1 cellular context compared by ENCODE assay signal in the genomic region with DNA sequence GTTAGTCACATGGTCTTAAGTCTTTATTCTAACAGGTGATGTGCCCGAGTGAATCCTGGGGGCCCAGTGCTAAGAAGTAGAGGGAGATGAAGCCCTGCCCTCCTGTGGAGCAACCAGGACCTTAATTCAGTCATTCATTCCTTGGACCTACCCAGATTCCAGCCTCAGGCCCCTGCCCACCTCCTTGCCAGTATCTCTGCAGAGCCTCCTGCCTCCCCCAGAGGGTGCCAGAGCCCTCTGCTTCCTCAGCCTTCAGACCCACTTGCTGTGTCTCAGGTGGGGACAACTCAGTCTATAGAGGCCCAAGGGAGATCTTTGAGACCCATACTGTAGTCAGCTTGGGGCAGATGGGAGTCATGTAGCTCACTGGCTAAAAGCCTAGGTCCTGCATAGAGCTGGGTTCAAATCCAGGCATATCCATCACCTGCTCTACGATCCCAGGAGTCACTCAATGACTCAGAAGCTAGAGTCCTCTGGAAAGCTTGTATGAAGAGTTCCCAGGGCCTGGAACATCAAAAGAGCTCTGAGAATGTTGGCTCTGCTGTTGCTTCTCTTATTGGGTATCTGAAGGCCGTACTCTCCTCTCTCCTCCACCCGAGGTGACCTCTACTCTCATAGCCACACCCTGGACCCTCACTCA.
TF ChIP-seq lines count a peak whose summit lies in the region.

No MANE protein-coding gene starts in this region.

TF ChIP-seq in K562, 482 proteins besides CTCF, POLR2A, EP300 and RAD21:
- TF ChIP-seq ZNF24 (IDR thresholded peaks at IDR 0.05) = peak; percentile 49; the same call in 1 of the 2 replicates
- TF ChIP-seq GATAD2A (IDR thresholded peaks at IDR 0.05) = no peak
- no peak for TF ChIP-seq DMBX1 (CRISPR knock-in tag; IDR thresholded peaks at IDR 0.05; ENCODE audit: borderline replicate concordance)
- no peak for TF ChIP-seq KLF16 (IDR thresholded peaks at IDR 0.05)
- TF ChIP-seq, protein P1, sequence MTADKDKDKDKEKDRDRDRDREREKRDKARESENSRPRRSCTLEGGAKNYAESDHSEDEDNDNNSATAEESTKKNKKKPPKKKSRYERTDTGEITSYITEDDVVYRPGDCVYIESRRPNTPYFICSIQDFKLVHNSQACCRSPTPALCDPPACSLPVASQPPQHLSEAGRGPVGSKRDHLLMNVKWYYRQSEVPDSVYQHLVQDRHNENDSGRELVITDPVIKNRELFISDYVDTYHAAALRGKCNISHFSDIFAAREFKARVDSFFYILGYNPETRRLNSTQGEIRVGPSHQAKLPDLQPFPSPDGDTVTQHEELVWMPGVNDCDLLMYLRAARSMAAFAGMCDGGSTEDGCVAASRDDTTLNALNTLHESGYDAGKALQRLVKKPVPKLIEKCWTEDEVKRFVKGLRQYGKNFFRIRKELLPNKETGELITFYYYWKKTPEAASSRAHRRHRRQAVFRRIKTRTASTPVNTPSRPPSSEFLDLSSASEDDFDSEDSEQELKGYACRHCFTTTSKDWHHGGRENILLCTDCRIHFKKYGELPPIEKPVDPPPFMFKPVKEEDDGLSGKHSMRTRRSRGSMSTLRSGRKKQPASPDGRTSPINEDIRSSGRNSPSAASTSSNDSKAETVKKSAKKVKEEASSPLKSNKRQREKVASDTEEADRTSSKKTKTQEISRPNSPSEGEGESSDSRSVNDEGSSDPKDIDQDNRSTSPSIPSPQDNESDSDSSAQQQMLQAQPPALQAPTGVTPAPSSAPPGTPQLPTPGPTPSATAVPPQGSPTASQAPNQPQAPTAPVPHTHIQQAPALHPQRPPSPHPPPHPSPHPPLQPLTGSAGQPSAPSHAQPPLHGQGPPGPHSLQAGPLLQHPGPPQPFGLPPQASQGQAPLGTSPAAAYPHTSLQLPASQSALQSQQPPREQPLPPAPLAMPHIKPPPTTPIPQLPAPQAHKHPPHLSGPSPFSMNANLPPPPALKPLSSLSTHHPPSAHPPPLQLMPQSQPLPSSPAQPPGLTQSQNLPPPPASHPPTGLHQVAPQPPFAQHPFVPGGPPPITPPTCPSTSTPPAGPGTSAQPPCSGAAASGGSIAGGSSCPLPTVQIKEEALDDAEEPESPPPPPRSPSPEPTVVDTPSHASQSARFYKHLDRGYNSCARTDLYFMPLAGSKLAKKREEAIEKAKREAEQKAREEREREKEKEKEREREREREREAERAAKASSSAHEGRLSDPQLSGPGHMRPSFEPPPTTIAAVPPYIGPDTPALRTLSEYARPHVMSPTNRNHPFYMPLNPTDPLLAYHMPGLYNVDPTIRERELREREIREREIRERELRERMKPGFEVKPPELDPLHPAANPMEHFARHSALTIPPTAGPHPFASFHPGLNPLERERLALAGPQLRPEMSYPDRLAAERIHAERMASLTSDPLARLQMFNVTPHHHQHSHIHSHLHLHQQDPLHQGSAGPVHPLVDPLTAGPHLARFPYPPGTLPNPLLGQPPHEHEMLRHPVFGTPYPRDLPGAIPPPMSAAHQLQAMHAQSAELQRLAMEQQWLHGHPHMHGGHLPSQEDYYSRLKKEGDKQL (CRISPR knock-in tag; IDR thresholded peaks at IDR 0.05; ENCODE audit: borderline replicate concordance) = no peak
- TF ChIP-seq TBP (optimal IDR thresholded peaks at IDR 0.05; ENCODE audit: low read depth, low read length) = no peak
- no peak for TF ChIP-seq PRMT5 (CRISPR knock-in tag; IDR thresholded peaks at IDR 0.05)
- TF ChIP-seq ARID1B (IDR thresholded peaks at IDR 0.05) = no peak
- no peak for TF ChIP-seq ZNF551 (CRISPR knock-in tag; IDR thresholded peaks at IDR 0.05)
- TF ChIP-seq STAG1 (CRISPR knock-in tag; IDR thresholded peaks at IDR 0.05; ENCODE audit: borderline replicate concordance) = peak; percentile 89; the same call in 1 of the 2 replicates
- TF ChIP-seq, protein P2, sequence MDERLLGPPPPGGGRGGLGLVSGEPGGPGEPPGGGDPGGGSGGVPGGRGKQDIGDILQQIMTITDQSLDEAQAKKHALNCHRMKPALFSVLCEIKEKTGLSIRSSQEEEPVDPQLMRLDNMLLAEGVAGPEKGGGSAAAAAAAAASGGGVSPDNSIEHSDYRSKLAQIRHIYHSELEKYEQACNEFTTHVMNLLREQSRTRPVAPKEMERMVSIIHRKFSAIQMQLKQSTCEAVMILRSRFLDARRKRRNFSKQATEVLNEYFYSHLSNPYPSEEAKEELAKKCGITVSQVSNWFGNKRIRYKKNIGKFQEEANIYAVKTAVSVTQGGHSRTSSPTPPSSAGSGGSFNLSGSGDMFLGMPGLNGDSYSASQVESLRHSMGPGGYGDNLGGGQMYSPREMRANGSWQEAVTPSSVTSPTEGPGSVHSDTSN (CRISPR knock-in tag; IDR thresholded peaks at IDR 0.05; ENCODE audit: low read depth) = no peak
- TF ChIP-seq, protein P2 (tag; conservative IDR thresholded peaks at IDR 0.05; ENCODE audit: low read depth) = no peak
- TF ChIP-seq ZBTB7A (IDR thresholded peaks at IDR 0.05; ENCODE audit: borderline replicate concordance, control insufficient read depth, low read depth, low read length) = peak; percentile 47; the same call in 1 of the 2 replicates
- TF ChIP-seq, protein P3, sequence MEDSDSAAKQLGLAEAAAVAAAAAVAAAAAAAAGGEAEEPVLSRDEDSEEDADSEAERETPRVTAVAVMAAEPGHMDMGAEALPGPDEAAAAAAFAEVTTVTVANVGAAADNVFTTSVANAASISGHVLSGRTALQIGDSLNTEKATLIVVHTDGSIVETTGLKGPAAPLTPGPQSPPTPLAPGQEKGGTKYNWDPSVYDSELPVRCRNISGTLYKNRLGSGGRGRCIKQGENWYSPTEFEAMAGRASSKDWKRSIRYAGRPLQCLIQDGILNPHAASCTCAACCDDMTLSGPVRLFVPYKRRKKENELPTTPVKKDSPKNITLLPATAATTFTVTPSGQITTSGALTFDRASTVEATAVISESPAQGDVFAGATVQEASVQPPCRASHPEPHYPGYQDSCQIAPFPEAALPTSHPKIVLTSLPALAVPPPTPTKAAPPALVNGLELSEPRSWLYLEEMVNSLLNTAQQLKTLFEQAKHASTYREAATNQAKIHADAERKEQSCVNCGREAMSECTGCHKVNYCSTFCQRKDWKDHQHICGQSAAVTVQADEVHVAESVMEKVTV (CRISPR knock-in tag; IDR thresholded peaks at IDR 0.05) = peak; percentile 69
- TF ChIP-seq, protein P4, sequence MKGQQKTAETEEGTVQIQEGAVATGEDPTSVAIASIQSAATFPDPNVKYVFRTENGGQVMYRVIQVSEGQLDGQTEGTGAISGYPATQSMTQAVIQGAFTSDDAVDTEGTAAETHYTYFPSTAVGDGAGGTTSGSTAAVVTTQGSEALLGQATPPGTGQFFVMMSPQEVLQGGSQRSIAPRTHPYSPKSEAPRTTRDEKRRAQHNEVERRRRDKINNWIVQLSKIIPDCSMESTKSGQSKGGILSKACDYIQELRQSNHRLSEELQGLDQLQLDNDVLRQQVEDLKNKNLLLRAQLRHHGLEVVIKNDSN (CRISPR knock-in tag; IDR thresholded peaks at IDR 0.05) = no peak
- peak; percentile 44; the same call in 1 of the 2 replicates for TF ChIP-seq CC2D1A (IDR thresholded peaks at IDR 0.05)
- peak; percentile 27; the same call in 1 of the 2 replicates for TF ChIP-seq CTBP1 (IDR thresholded peaks at IDR 0.05; ENCODE audit: borderline replicate concordance)
- peak; percentile 59 for TF ChIP-seq SMC3 (conservative IDR thresholded peaks at IDR 0.05; ENCODE audit: insufficient read depth, low read depth, low read length)
- TF ChIP-seq CCNT2 (IDR thresholded peaks at IDR 0.05; ENCODE audit: borderline replicate concordance, extremely low read depth, insufficient read length, low read depth, low read length) = no peak
- TF ChIP-seq SMARCC2 (IDR thresholded peaks at IDR 0.05; ENCODE audit: low read depth) = no peak
- TF ChIP-seq RUNX1 (IDR thresholded peaks at IDR 0.05; ENCODE audit: low read depth) = no peak
- no peak for TF ChIP-seq ZNF699 (CRISPR knock-in tag; IDR thresholded peaks at IDR 0.05; ENCODE audit: insufficient replicate concordance)
- TF ChIP-seq GABPA (tag; conservative IDR thresholded peaks at IDR 0.05; ENCODE audit: low read depth) = no peak
- TF ChIP-seq, protein P5, sequence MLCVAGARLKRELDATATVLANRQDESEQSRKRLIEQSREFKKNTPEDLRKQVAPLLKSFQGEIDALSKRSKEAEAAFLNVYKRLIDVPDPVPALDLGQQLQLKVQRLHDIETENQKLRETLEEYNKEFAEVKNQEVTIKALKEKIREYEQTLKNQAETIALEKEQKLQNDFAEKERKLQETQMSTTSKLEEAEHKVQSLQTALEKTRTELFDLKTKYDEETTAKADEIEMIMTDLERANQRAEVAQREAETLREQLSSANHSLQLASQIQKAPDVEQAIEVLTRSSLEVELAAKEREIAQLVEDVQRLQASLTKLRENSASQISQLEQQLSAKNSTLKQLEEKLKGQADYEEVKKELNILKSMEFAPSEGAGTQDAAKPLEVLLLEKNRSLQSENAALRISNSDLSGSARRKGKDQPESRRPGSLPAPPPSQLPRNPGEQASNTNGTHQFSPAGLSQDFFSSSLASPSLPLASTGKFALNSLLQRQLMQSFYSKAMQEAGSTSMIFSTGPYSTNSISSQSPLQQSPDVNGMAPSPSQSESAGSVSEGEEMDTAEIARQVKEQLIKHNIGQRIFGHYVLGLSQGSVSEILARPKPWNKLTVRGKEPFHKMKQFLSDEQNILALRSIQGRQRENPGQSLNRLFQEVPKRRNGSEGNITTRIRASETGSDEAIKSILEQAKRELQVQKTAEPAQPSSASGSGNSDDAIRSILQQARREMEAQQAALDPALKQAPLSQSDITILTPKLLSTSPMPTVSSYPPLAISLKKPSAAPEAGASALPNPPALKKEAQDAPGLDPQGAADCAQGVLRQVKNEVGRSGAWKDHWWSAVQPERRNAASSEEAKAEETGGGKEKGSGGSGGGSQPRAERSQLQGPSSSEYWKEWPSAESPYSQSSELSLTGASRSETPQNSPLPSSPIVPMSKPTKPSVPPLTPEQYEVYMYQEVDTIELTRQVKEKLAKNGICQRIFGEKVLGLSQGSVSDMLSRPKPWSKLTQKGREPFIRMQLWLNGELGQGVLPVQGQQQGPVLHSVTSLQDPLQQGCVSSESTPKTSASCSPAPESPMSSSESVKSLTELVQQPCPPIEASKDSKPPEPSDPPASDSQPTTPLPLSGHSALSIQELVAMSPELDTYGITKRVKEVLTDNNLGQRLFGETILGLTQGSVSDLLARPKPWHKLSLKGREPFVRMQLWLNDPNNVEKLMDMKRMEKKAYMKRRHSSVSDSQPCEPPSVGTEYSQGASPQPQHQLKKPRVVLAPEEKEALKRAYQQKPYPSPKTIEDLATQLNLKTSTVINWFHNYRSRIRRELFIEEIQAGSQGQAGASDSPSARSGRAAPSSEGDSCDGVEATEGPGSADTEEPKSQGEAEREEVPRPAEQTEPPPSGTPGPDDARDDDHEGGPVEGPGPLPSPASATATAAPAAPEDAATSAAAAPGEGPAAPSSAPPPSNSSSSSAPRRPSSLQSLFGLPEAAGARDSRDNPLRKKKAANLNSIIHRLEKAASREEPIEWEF (CRISPR knock-in tag; IDR thresholded peaks at IDR 0.05) = no peak
